In the genomic region with DNA sequence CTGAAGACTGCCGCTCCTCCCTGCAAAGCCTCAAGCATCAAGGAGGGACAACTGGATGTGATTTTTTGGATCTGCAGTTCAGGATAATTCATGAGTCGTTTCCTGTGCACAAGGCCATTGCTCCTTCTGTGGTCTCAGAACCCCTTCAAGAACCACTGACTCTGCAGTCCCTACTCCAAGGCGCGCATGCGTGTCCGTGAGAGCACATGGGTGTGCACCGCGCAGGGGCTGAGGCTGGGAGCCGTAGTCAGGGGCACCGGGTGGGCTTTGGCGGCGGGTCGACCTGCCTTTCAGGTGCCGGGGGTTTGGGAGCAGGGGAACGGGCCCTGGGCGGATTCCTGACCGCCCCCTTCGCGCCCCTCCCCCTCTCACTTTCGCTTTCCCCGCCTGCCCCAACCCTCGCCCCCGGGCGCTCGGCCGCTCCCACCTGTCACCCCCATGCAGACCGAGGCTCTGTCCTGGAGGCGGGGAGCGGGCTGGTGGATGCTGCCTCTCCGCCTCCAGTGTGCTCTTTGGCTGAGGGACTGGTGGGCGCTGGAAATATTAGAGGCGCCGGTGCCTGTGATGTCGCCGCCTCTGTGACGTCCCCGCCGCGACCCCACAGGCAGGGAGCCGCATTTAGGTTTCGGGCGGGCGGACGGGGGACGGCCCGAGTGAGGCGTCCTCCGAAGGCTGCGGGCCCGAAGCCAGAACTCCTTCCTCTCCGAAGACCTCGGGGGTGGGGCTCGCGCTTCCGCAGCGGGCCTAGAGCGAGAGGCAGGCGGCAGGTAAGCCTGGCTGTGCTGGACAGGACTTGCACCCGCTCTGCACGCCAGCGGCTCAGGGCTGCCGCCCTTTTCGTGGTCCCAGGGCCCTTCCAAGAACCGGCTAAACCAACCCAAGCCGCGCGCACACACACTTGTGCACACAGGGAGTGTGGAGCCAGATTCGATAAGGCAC, we compare ENCODE assay signal across 8 cellular contexts. TPM values are rescaled to one million over a fixed set of nuclear protein-coding genes. Genes with fewer than 3 reads are reported as not detected.
DNase-seq lines count a peak whose midpoint lies in the region; ATAC-seq and TF ChIP-seq lines count a peak whose summit lies in the region.

A gene with protein sequence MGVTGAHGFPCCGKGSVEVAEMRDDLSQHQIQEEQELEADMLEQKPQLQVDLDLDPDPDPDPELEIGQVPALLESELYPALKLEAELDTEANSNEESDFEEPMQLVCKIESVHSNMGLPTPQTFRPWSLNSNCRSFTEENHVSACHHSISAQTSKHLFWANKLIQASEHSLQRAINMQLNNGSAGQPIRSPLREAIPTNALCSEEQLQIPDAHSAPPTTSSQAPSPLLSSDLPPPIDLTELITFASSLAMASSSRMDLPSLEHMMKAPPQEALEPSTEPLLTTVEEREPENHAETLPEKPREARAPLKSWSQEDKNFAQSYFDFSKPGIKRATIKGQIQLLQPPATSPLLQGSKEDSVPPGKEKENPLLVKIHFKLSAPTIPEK (minus strand): TSS at position 518 of the 939 bp plus-strand sequence. CDS start 78 bp downstream, at position 440.

- H3K9me3 ChIP-seq in transverse colon, result no peaks in the 10 kb centered on the region

- no peak for TF ChIP-seq POLR2A in transverse colon (IDR thresholded peaks at IDR 0.05)

- WGBS in transverse colon (ENCODE audit: low coverage in 1 of 2), 2 donors, result 16% methylated on average over 26 of the region's 68 CpGs; no CpG with 5 or more reads in 1 of the 2 donors

- H3K27ac ChIP-seq in transverse colon, result peak within 1 kb of the TSS; percentile 50 to 75 (median 61)

- TF ChIP-seq CTCF in transverse colon (IDR thresholded peaks at IDR 0.05), result no peak

- H3K27me3 ChIP-seq in transverse colon, result no peaks in the 10 kb centered on the region

- H3K36me3 ChIP-seq in transverse colon, result peaks cover 0 to 9% (median 4%) of the 10 kb centered on the region in 4 donors

- intact Hi-C loops in Right ventricle myocardium superior (cut with DNase I), result no loop called here
- intact Hi-C loops in posterior cingulate gyrus (cut with DNase I), result no loop called here
- intact Hi-C loops in transverse colon (cut with DNase I; ENCODE audit: low total_unique reads), result no loop called here

- peak; percentile 52 for ATAC-seq in Right ventricle myocardium superior (ENCODE audit: poor library complexity)
- no peak for ATAC-seq in GM18519 (IDR thresholded peaks at IDR 0.05; ENCODE audit: low FRiP score, unreplicated experiment)

- in situ Hi-C loops in transverse colon (cut with MboI; ENCODE audit: low pct_ligation_motif_present in 1 of 4, low pct_unique_long_range_greater_than_20kb in 1 of 4, low sequenced_read_pairs in 3 of 4), result no loop called here

- no peak for TF ChIP-seq EP300 in transverse colon (IDR thresholded peaks at IDR 0.05; ENCODE audit: low read depth)

- H3K4me1 ChIP-seq in transverse colon, result peaks cover 6 to 33% (median 25%) of the 10 kb centered on the region in 4 donors

- DNase-seq in GM03348 (ENCODE audit: low spot score) (peak; percentile 70), NCI-H1930 (lab: John Stamatoyannopoulos, UW) (peak; percentile 16 to 42), activated gamma-delta T cell treated with Interleukin-2 at 50 U/mL for 16 hours (peak; percentile 69), Right ventricle myocardium superior (peak; percentile 83), posterior cingulate gyrus (peak; percentile 50 to 96 (median 76)), transverse colon (peak; percentile 72), NCI-H446 (lab: John Stamatoyannopoulos, UW) (no peak)

- H3K4me3 ChIP-seq in transverse colon, result peak within 1 kb of the TSS; percentile 47 to 74 (median 60)

RNA-seq across cellular contexts. Expression of the gene that starts here (rescaled TPM):
- total RNA-seq in Right ventricle myocardium superior (not detected), transverse colon (under 1 TPM in 1 of 4 donors, not detected in 3; 0.48 TPM)

Comparison
In these comparisons a context has a peak if more than half of its experiments do, and no peak if none do; other contexts are left out.
1. Peak in DNase-seq and ATAC-seq in Right ventricle myocardium superior; RNA of the gene not detected or under 1 TPM.
2. Peak in DNase-seq, H3K4me3 ChIP-seq and H3K27ac ChIP-seq in transverse colon; RNA of the gene not detected or under 1 TPM.
3. DNase-seq: peak in GM03348 (single experiment), NCI-H1930 (2 of 2), activated gamma-delta T cell treated with Interleukin-2 at 50 U/mL for 16 hours (single experiment) and posterior cingulate gyrus (10 of 10); none in NCI-H446 (0 of 2).